Comparison of ENCODE assay signal across 7 cellular contexts in the genomic region with DNA sequence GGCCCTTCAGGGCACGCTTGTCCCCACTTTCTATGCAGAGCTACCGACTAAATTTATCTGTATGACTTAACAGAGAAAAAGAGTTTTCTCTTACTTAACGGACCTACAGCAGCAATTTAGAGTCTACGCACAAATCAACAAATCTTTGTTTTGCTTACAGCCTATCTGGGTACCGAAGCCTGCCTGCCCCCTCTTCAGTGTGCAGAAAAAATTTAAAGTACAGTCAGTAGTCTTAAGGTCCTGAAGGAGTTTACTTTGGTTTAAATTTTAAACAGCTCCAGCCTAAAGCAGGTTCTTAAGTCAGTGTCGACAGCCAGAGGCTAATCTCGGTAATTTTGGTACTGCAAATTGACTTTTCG. TPM values are rescaled to one million over a fixed set of nuclear protein-coding genes. Genes with fewer than 3 reads are reported as not detected.
DNase-seq lines count a peak whose midpoint lies in the region; ATAC-seq and TF ChIP-seq lines count a peak whose summit lies in the region.

No MANE protein-coding gene starts in this region.

- peak overlapping the region; percentile 93 for H3K9ac ChIP-seq in iPS-15b (ENCODE audit: low read depth, low read length)

- H3K27ac ChIP-seq in HL-60 (replicated peaks), result peak overlapping the region; percentile 87

- no peaks in the 10 kb centered on the region for H3K36me3 ChIP-seq in iPS-15b (ENCODE audit: control insufficient read depth, insufficient read depth, low read length)

- peaks cover 3% of the 10 kb centered on the region for H3K27me3 Mint-ChIP-seq in activated CD8-positive, alpha-beta T cell treated with anti-CD3 and anti-CD28 coated beads, Interleukin-2, amount 10 ng/mL, durations not matched to agents 7 days and 5 days (ENCODE audit: low read depth)
- no peaks in the 10 kb centered on the region for H3K27me3 Mint-ChIP-seq in stimulated activated memory B cell treated with anti-CD40 and anti-IgM and Interleukin-4, amounts not matched to agents 10 μg/mL and 1 μg/mL and 100 μg/mL, for 72 hours

- no peak for ATAC-seq in activated CD8-positive, alpha-beta T cell treated with anti-CD3 and anti-CD28 coated beads, Interleukin-2, amount 10 ng/mL, durations not matched to agents 7 days and 5 days
- no peak for ATAC-seq in stimulated activated memory B cell treated with anti-CD40 and anti-IgM and Interleukin-4, amounts not matched to agents 10 μg/mL and 1 μg/mL and 100 μg/mL, for 72 hours
- ATAC-seq in HG03196 (IDR thresholded peaks at IDR 0.05; ENCODE audit: unreplicated experiment), result no peak

- H3K4me3 ChIP-seq in HL-60 (replicated peaks; ENCODE audit: insufficient read depth, low read length) (peak overlapping the region; percentile 90), iPS-15b (ENCODE audit: low read depth, low read length) (peak overlapping the region; percentile 73)

- no peak for TF ChIP-seq CTCF in HL-60 (IDR thresholded peaks at IDR 0.05; ENCODE audit: insufficient read depth, low read length)

- DNase-seq in HL-60 (ENCODE audit: low read depth in 1 of 2, low spot score in 1 of 2) (no peak), cerebellar nuclear complex (lab: John Stamatoyannopoulos, UW) (no peak), OCI-M2 (lab: John Stamatoyannopoulos, UW; ENCODE audit: unreplicated experiment) (no peak)
- no peak for DNase-seq in activated CD8-positive, alpha-beta T cell treated with anti-CD3 and anti-CD28 coated beads, Interleukin-2, amount 10 ng/mL, durations not matched to agents 7 days and 5 days

- peaks cover 7% of the 10 kb centered on the region for H3K4me1 ChIP-seq in iPS-15b (ENCODE audit: control insufficient read depth, insufficient read depth, low read length)

- H3K9me3 ChIP-seq in iPS-15b (ENCODE audit: control insufficient read depth, insufficient read depth, low read length), result no peaks in the 10 kb centered on the region

- H3K27me3 ChIP-seq in HL-60 (ENCODE audit: insufficient read depth, poor library complexity, severe bottlenecking) (no peaks in the 10 kb centered on the region), iPS-15b (ENCODE audit: control insufficient read depth, insufficient read depth, low read length) (no peaks in the 10 kb centered on the region)

- H3K4me3 Mint-ChIP-seq in activated CD8-positive, alpha-beta T cell treated with anti-CD3 and anti-CD28 coated beads, Interleukin-2, amount 10 ng/mL, durations not matched to agents 7 days and 5 days, result peak overlapping the region; percentile 85
- H3K4me3 Mint-ChIP-seq in stimulated activated memory B cell treated with anti-CD40 and anti-IgM and Interleukin-4, amounts not matched to agents 10 μg/mL and 1 μg/mL and 100 μg/mL, for 72 hours, result peak overlapping the region; percentile 74

- peaks cover 42% of the 10 kb centered on the region for H3K36me3 Mint-ChIP-seq in activated CD8-positive, alpha-beta T cell treated with anti-CD3 and anti-CD28 coated beads, Interleukin-2, amount 10 ng/mL, durations not matched to agents 7 days and 5 days (ENCODE audit: low read depth)
- peaks cover 24% of the 10 kb centered on the region for H3K36me3 Mint-ChIP-seq in stimulated activated memory B cell treated with anti-CD40 and anti-IgM and Interleukin-4, amounts not matched to agents 10 μg/mL and 1 μg/mL and 100 μg/mL, for 72 hours

- CTCF ChIA-PET in activated CD8-positive, alpha-beta T cell treated with anti-CD3 and anti-CD28 coated beads, Interleukin-2, amount 10 ng/mL, durations not matched to agents 7 days and 5 days (lab: Charles Lee), result interaction anchor here (0.8 to 5.8 kb wide), 12 partner anchors 10 to 277 kb away, joined by 3 to 52 read pairs (median 4); no protein-coding TSS in a partner anchor

- H3K9me3 Mint-ChIP-seq in activated CD8-positive, alpha-beta T cell treated with anti-CD3 and anti-CD28 coated beads, Interleukin-2, amount 10 ng/mL, durations not matched to agents 7 days and 5 days (ENCODE audit: insufficient read depth), result no peaks in the 10 kb centered on the region
- no peaks in the 10 kb centered on the region for H3K9me3 Mint-ChIP-seq in stimulated activated memory B cell treated with anti-CD40 and anti-IgM and Interleukin-4, amounts not matched to agents 10 μg/mL and 1 μg/mL and 100 μg/mL, for 72 hours

- H3K27ac Mint-ChIP-seq in activated CD8-positive, alpha-beta T cell treated with anti-CD3 and anti-CD28 coated beads, Interleukin-2, amount 10 ng/mL, durations not matched to agents 7 days and 5 days, result peak overlapping the region; percentile 90
- peak overlapping the region; percentile 77 for H3K27ac Mint-ChIP-seq in stimulated activated memory B cell treated with anti-CD40 and anti-IgM and Interleukin-4, amounts not matched to agents 10 μg/mL and 1 μg/mL and 100 μg/mL, for 72 hours

- peaks cover 50% of the 10 kb centered on the region for H3K4me1 Mint-ChIP-seq in activated CD8-positive, alpha-beta T cell treated with anti-CD3 and anti-CD28 coated beads, Interleukin-2, amount 10 ng/mL, durations not matched to agents 7 days and 5 days (ENCODE audit: low read depth)
- H3K4me1 Mint-ChIP-seq in stimulated activated memory B cell treated with anti-CD40 and anti-IgM and Interleukin-4, amounts not matched to agents 10 μg/mL and 1 μg/mL and 100 μg/mL, for 72 hours, result peaks cover 50% of the 10 kb centered on the region

- POLR2A ChIA-PET in activated CD8-positive, alpha-beta T cell treated with anti-CD3 and anti-CD28 coated beads, Interleukin-2, amount 10 ng/mL, durations not matched to agents 7 days and 5 days (lab: Charles Lee), result interaction anchor here (0.9 to 1.6 kb wide), 6 partner anchors 10 to 306 kb away, joined by 3 to 5 read pairs (median 4); a partner anchor contains a TSS

RNA-seq across cellular contexts. Expression of a gene that starts 0.6 kb away (rescaled TPM):
- total RNA-seq in activated CD8-positive, alpha-beta T cell treated with anti-CD3 and anti-CD28 coated beads, Interleukin-2, amount 10 ng/mL, durations not matched to agents 7 days and 5 days, result 10 to 100 TPM; 89.8 to 96.4 TPM
